Comparison of ENCODE assay signal across 1 cellular context in genomic region chr2:46097714-46098480, GRCh38.
TF ChIP-seq lines count a peak whose summit lies in the region.

No MANE protein-coding gene starts in this region.

TF ChIP-seq in K562, 482 proteins besides CTCF, POLR2A, EP300 and RAD21 (continued from another document):
- TF ChIP-seq ZBTB5 (IDR thresholded peaks at IDR 0.05), result no peak
- TF ChIP-seq HNRNPH1 (optimal IDR thresholded peaks at IDR 0.05; ENCODE audit: low read depth, low read length), result no peak
- TF ChIP-seq ZNF316 (IDR thresholded peaks at IDR 0.05), result peak; percentile 49
- TF ChIP-seq ZNF174 (CRISPR knock-in tag; IDR thresholded peaks at IDR 0.05), result no peak
- no peak for TF ChIP-seq ZFP30 (CRISPR knock-in tag; IDR thresholded peaks at IDR 0.05; ENCODE audit: borderline replicate concordance)
- no peak for TF ChIP-seq ZNF77 (CRISPR knock-in tag; IDR thresholded peaks at IDR 0.05)
- TF ChIP-seq NONO (IDR thresholded peaks at IDR 0.05; ENCODE audit: low read depth in 2 of 2, low read length in 1 of 2), result no peak
- no peak for TF ChIP-seq SAFB2 (IDR thresholded peaks at IDR 0.05; ENCODE audit: borderline replicate concordance, low read depth, low read length, severe bottlenecking)
- no peak for TF ChIP-seq MLLT1 (IDR thresholded peaks at IDR 0.05)
- TF ChIP-seq CHD4 (IDR thresholded peaks at IDR 0.05; ENCODE audit: insufficient read depth, insufficient replicate concordance, low read depth, low read length, poor library complexity, severe bottlenecking), result peak; percentile 52
- TF ChIP-seq PHF20 (IDR thresholded peaks at IDR 0.05; ENCODE audit: partially characterized antibody), result no peak
- no peak for TF ChIP-seq SLC30A9 (CRISPR knock-in tag; IDR thresholded peaks at IDR 0.05)
- no peak for TF ChIP-seq PTRF (tag; IDR thresholded peaks at IDR 0.05)
- TF ChIP-seq TCF7L2 (IDR thresholded peaks at IDR 0.05; ENCODE audit: low read depth, low read length), result no peak
- TF ChIP-seq SIN3B (IDR thresholded peaks at IDR 0.05; ENCODE audit: low read depth), result no peak
- TF ChIP-seq ZNF668 (CRISPR knock-in tag; IDR thresholded peaks at IDR 0.05), result no peak
- no peak for TF ChIP-seq SPI1 (IDR thresholded peaks at IDR 0.05; ENCODE audit: borderline replicate concordance, low read depth, low read length)
- TF ChIP-seq THRA (IDR thresholded peaks at IDR 0.05), result no peak
- TF ChIP-seq MLX (CRISPR knock-in tag; conservative IDR thresholded peaks at IDR 0.05), result no peak
- TF ChIP-seq TEAD2 (tag; IDR thresholded peaks at IDR 0.05), result no peak
- no peak for TF ChIP-seq SREBF2 (CRISPR knock-in tag; IDR thresholded peaks at IDR 0.05)
- TF ChIP-seq HMGN3 (IDR thresholded peaks at IDR 0.05; ENCODE audit: borderline replicate concordance, extremely low read depth, insufficient read length, low read depth, low read length), result no peak
- no peak for TF ChIP-seq AFF4 (CRISPR knock-in tag; IDR thresholded peaks at IDR 0.05)
- no peak for TF ChIP-seq SMARCB1 (IDR thresholded peaks at IDR 0.05; ENCODE audit: insufficient read length, low read depth)
- TF ChIP-seq SFPQ (IDR thresholded peaks at IDR 0.05; ENCODE audit: low read depth, low read length), result no peak
- no peak for TF ChIP-seq MAX (CRISPR knock-in tag; IDR thresholded peaks at IDR 0.05)
- no peak for TF ChIP-seq DEAF1 (CRISPR knock-in tag; IDR thresholded peaks at IDR 0.05)
- peak; percentile 30; the same call in 1 of the 2 replicates for TF ChIP-seq MAFK (IDR thresholded peaks at IDR 0.05; ENCODE audit: low read length)
- no peak for TF ChIP-seq E2F1 (CRISPR knock-in tag; IDR thresholded peaks at IDR 0.05)
- TF ChIP-seq FOXK2 (conservative IDR thresholded peaks at IDR 0.05 in 1 of 2, IDR thresholded peaks at IDR 0.05 in 1 of 2; ENCODE audit: low read depth in 2 of 2), result no peak
- TF ChIP-seq DLX4 (CRISPR knock-in tag; IDR thresholded peaks at IDR 0.05), result no peak
- no peak for TF ChIP-seq ZNF165 (CRISPR knock-in tag; IDR thresholded peaks at IDR 0.05; ENCODE audit: borderline replicate concordance)
- TF ChIP-seq ZNF324 (CRISPR knock-in tag; IDR thresholded peaks at IDR 0.05), result no peak
TF ChIP-seq in K562: peak in this region for 17.
